ENCODE assay signal across 1 cellular context in the genomic region with DNA sequence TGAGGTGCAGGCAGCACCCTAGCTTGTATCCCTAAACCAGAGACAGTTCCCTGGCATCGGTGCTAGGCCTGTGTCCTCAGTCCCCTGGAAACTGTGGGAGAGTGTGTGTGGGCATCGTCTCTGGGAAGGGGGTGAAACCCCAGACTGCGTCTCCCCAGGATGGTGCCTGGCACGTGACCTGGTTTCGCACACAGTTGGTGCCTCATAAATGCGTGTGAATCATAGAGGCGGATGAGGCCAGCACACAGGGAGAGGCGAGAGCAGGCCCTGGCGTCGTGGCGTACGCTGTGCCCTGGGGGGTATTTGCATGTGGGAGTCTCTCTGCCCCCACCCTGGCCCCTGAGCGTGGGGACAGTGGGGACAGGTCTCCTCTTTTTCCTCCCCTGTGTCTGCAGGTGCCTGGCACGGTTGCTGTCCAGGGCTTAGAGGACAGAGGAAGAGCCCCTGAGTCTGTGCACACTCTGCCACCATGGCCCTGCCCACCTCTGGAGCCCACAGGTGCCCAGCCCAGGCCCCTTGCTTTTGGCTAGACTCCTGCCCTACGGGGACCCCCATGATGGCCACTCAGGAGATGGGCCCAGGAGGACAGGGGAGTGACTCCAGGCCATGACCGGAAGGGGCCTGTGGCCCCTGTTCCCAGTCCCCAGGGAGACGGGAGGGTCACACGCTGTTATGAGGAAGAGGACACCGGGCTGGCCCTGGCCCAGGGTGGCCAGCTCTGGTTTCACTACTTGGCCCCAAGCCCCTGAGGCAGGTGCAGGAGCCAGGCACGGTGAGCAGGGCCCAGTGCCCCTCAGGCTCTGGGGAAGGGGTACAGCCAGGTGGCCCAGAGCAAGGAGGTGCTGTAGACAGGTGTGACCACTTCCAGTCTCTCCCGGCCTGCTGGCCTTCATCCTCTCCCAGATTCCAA.
A peak's percentile ranks its signal among the peaks of the same experiment; 100 is the strongest.
TF ChIP-seq lines count a peak whose summit lies in the region.

No MANE protein-coding gene starts in this region.

TF ChIP-seq in K562, 482 proteins besides CTCF, POLR2A, EP300 and RAD21:
- TF ChIP-seq ZKSCAN8 (CRISPR knock-in tag; IDR thresholded peaks at IDR 0.05) (peak; percentile 86; the same call in 1 of the 2 replicates), BHLHE40 (IDR thresholded peaks at IDR 0.05; ENCODE audit: low read length) (peak; percentile 57), U2AF1 (optimal IDR thresholded peaks at IDR 0.05; ENCODE audit: low read depth, low read length) (no peak)
